Comparison of ENCODE assay signal across 31 cellular contexts in genomic region chr7:154677454-154677853, GRCh38.
"Had no signal": no experiment of that assay in that cellular context is flagged by ENCODE, and none has a peak within 500 bp of the region (broad histone marks: within the 10 kb centered on the region; RNA-seq: fewer than 3 reads in every experiment).

No MANE protein-coding gene starts in this region.

- H3K27me3 ChIP-seq: adrenal gland, body of pancreas, brain microvascular endothelial cell, breast epithelium had no signal

- H3K4me3 ChIP-seq: adrenal gland, body of pancreas, breast epithelium had no signal

- ATAC-seq: activated CD8-positive, alpha-beta T cell treated with anti-CD3 and anti-CD28 coated beads for 36 hours; activated naive CD4-positive, alpha-beta T cell treated with anti-CD3 and anti-CD28 coated beads, Interleukin-2, amount 50 U/mL, for 72 hours; activated T-cell treated with anti-CD3 and anti-CD28 coated beads, Interleukin-2, amount 50 U/mL, for 4 hours; activated T-cell treated with anti-CD3 and anti-CD28 coated beads, Interleukin-2, amount 50 U/mL, for 72 hours; activated T-helper 17 cell treated with anti-CD3 and anti-CD28 coated beads, Interleukin-2, amount 50 U/mL, for 72 hours; body of pancreas had no signal

- H3K9me3 ChIP-seq: adrenal gland, body of pancreas, breast epithelium had no signal

- H3K27ac ChIP-seq: adrenal gland, body of pancreas, brain microvascular endothelial cell, breast epithelium, VCaP had no signal

- DNase-seq: activated B cell treated with CpG ODN at 0.5 μM for 24 hours; activated CD4-positive, alpha-beta memory T cell treated with anti-CD3 and anti-CD28 coated beads for 36 hours; activated CD4-positive, alpha-beta T cell treated with anti-CD3 and anti-CD28 coated beads for 4 hours; activated CD4-positive, alpha-beta T cell treated with anti-CD3 and anti-CD28 coated beads, Interleukin-2, amount 10 ng/mL, durations not matched to agents 24 days and 14 days; activated CD4-positive, alpha-beta T cell treated with anti-CD3 and anti-CD28 coated beads, Interleukin-2, amount 50 U/mL, for 1 hour; activated CD4-positive, alpha-beta T cell treated with anti-CD3 and anti-CD28 coated beads, Interleukin-2, amount 50 U/mL, for 4 hours; activated CD4-positive, CD25-positive, alpha-beta regulatory T cell treated with anti-CD3 and anti-CD28 coated beads, Interleukin-2, amount 50 U/mL, for 72 hours; activated CD8-positive, alpha-beta memory T cell treated with anti-CD3 and anti-CD28 coated beads, Interleukin-2, amount 50 U/mL, for 4 hours; activated CD8-positive, alpha-beta T cell treated with anti-CD3 and anti-CD28 coated beads for 36 hours; activated effector memory CD4-positive, alpha-beta T cell treated with anti-CD3 and anti-CD28 coated beads, Interleukin-2, amount 50 U/mL, for 16 hours; activated gamma-delta T cell treated with Interleukin-2 at 50 U/mL for 16 hours; activated naive CD4-positive, alpha-beta T cell; activated naive CD4-positive, alpha-beta T cell treated with anti-CD3 and anti-CD28 coated beads for 36 hours; activated naive CD4-positive, alpha-beta T cell treated with anti-CD3 and anti-CD28 coated beads, Interleukin-2, amount 50 U/mL, for 16 hours; activated naive CD8-positive, alpha-beta T cell treated with anti-CD3 and anti-CD28 coated beads for 36 hours; activated T-cell treated with anti-CD3 and anti-CD28 coated beads for 4 hours; activated T-cell treated with anti-CD3 and anti-CD28 coated beads, Interleukin-2, amount 50 U/mL, for 1 hour; activated T-cell treated with anti-CD3 and anti-CD28 coated beads, Interleukin-2, amount 50 U/mL, for 4 hours; activated T-cell treated with anti-CD3 and anti-CD28 coated beads, Interleukin-2, amount 50 U/mL, for 72 hours; adrenal gland; amniotic stem cell; aorta; body of pancreas; brain microvascular endothelial cell; cerebellar nuclear complex; T-helper 1 cell; T-helper 9 cell had no signal

- H3K4me1 ChIP-seq: adrenal gland, breast epithelium had no signal

- H3K36me3 ChIP-seq: adrenal gland, brain microvascular endothelial cell, breast epithelium had no signal
